Comparison of ENCODE assay signal across 8 cellular contexts in genomic region chr2:26942543-26943295, GRCh38. TPM values are rescaled to one million over a fixed set of nuclear protein-coding genes. Genes with fewer than 3 reads are reported as not detected.
A peak's percentile ranks its signal among the peaks of the same experiment; 100 is the strongest.
DNase-seq lines count a peak whose midpoint lies in the region; ATAC-seq and TF ChIP-seq lines count a peak whose summit lies in the region.

No MANE protein-coding gene starts in this region.

- WGBS in H9 (ENCODE audit: extremely low coverage, insufficient read length, low lambda C conversion rate), result no CpG with 5 or more reads among the region's 28 CpGs
- WGBS in suprapubic skin, result 38% methylated on average over 26 of the region's 28 CpGs

- H3K27ac ChIP-seq in H9 (ENCODE audit: insufficient read length, low read depth, low read length), result no peak overlapping the region
- no peak overlapping the region for H3K27ac ChIP-seq in OCI-LY3 (ENCODE audit: low read length)
- H3K27ac ChIP-seq in neural progenitor cell, result no peak overlapping the region
- H3K27ac ChIP-seq in suprapubic skin, result no peak overlapping the region

- H3K27me3 Mint-ChIP-seq in H9 (ENCODE audit: low read depth) (peaks cover 40% of the 10 kb centered on the region), neural progenitor cell (ENCODE audit: insufficient read depth, low read depth) (peaks cover 5% of the 10 kb centered on the region)

- no peak overlapping the region for H4K8ac ChIP-seq in H9 (replicated peaks; ENCODE audit: insufficient read length, low read depth, low read length)

- no peak overlapping the region for H3K4ac ChIP-seq in H9 (ENCODE audit: low read depth, low read length)

- TF ChIP-seq CTCF in BJ (IDR thresholded peaks at IDR 0.05; ENCODE audit: insufficient read depth, low read depth, low read length), result peak; percentile 84
- peak; percentile 96 for TF ChIP-seq CTCF in H9 (conservative IDR thresholded peaks at IDR 0.05)
- peak; percentile 79 for TF ChIP-seq CTCF in OCI-LY3 (IDR thresholded peaks at IDR 0.05; ENCODE audit: low read depth, low read length)
- peak; percentile 90 for TF ChIP-seq CTCF in neural progenitor cell (IDR thresholded peaks at IDR 0.05)
- TF ChIP-seq CTCF in suprapubic skin (IDR thresholded peaks at IDR 0.05), result peak; percentile 18 to 77

- CTCF ChIA-PET in BJ (lab: Yijun Ruan, JAX), result interaction anchor here (0.6 to 8.2 kb wide), 25 partner anchors 9 to 381 kb away, joined by 3 to 154 read pairs (median 4); partner anchors contain the start of gene DPYSL5

- H4K91ac ChIP-seq in H9 (ENCODE audit: insufficient read length, low read depth, low read length), result no peak overlapping the region

- H2BK120ac ChIP-seq in H9 (ENCODE audit: low read depth, low read length, poor library complexity, severe bottlenecking), result no peak overlapping the region

- H3K36me3 Mint-ChIP-seq in H9 (ENCODE audit: insufficient read depth in 1 of 3, low read depth in 3 of 3) (peaks cover 0 to 8% (median 0%) of the 10 kb centered on the region in 3 experiments; a peak in 2 of 7 replicates), neural progenitor cell (peaks cover 36% of the 10 kb centered on the region)

- no peak overlapping the region for H3K56ac ChIP-seq in H9 (ENCODE audit: insufficient read length, low read depth, low read length)

- no peak overlapping the region for H3K4me3 ChIP-seq in BJ (ENCODE audit: low read depth, low read length)
- H3K4me3 ChIP-seq in OCI-LY3 (ENCODE audit: low read length), result no peak overlapping the region
- no peak overlapping the region for H3K4me3 ChIP-seq in neural progenitor cell
- no peak overlapping the region for H3K4me3 ChIP-seq in suprapubic skin

- H3K27me3 ChIP-seq in BJ (ENCODE audit: control insufficient read depth, insufficient read depth, low read length) (peaks cover 15% of the 10 kb centered on the region), H9 (ENCODE audit: insufficient read depth, low read length) (no peaks in the 10 kb centered on the region; the same call in 1 of the 2 replicates), OCI-LY3 (ENCODE audit: low read depth, low read length) (no peaks in the 10 kb centered on the region), neural progenitor cell (no peaks in the 10 kb centered on the region), suprapubic skin (peaks cover 41% of the 10 kb centered on the region)

- H3K79me2 ChIP-seq in H9 (ENCODE audit: insufficient read depth, low read length) (no peaks in the 10 kb centered on the region), OCI-LY3 (ENCODE audit: low read length) (no peaks in the 10 kb centered on the region), neural progenitor cell (ENCODE audit: low read depth) (no peaks in the 10 kb centered on the region)

- H3K36me3 ChIP-seq in BJ (ENCODE audit: control insufficient read depth, insufficient read depth, low read length) (no peaks in the 10 kb centered on the region), OCI-LY3 (replicated peaks; ENCODE audit: low read depth, low read length) (no peaks in the 10 kb centered on the region), neural progenitor cell (no peaks in the 10 kb centered on the region), suprapubic skin (no peaks in the 10 kb centered on the region)

- POLR2A ChIA-PET in BJ (lab: Charles Lee), result no interaction called here

- no peak for TF ChIP-seq POLR2A in suprapubic skin (IDR thresholded peaks at IDR 0.05)

- TF ChIP-seq EP300 in suprapubic skin (IDR thresholded peaks at IDR 0.05), result no peak

- H4K5ac ChIP-seq in H9 (ENCODE audit: insufficient read length, low read depth, low read length), result no peak overlapping the region

- H2BK5ac ChIP-seq in H9 (ENCODE audit: insufficient read length, low read length), result no peak overlapping the region

- H2AFZ ChIP-seq in H9 (ENCODE audit: low read length) (no peak overlapping the region), OCI-LY3 (ENCODE audit: low read depth, low read length) (no peak overlapping the region), neural progenitor cell (replicated peaks) (no peak overlapping the region)

- peak overlapping the region; percentile 72 for H3K4me2 ChIP-seq in H9 (ENCODE audit: insufficient read depth, insufficient read length, low read length)
- H3K4me2 ChIP-seq in OCI-LY3 (ENCODE audit: low read length), result no peak overlapping the region
- no peak overlapping the region for H3K4me2 ChIP-seq in neural progenitor cell

- no peak overlapping the region for H3K23ac ChIP-seq in H9 (ENCODE audit: insufficient read length, low read depth, low read length)

- H3K23me2 ChIP-seq in H9 (ENCODE audit: insufficient read length, low read depth, low read length, poor library complexity, severe bottlenecking), result peaks cover 6% of the 10 kb centered on the region

- H3K9ac ChIP-seq in H9 (ENCODE audit: extremely low read depth, insufficient read length, low read length) (no peak overlapping the region), OCI-LY3 (ENCODE audit: low read length) (no peak overlapping the region), neural progenitor cell (no peak overlapping the region)

- H3K9me3 ChIP-seq in H9 (ENCODE audit: control insufficient read depth, low read depth, low read length) (no peaks in the 10 kb centered on the region), OCI-LY3 (ENCODE audit: insufficient read depth, low read length) (no peaks in the 10 kb centered on the region), neural progenitor cell (ENCODE audit: low read depth) (no peaks in the 10 kb centered on the region), suprapubic skin (no peaks in the 10 kb centered on the region)

- no peak overlapping the region for H2BK20ac ChIP-seq in H9 (ENCODE audit: low read depth, low read length, poor library complexity, severe bottlenecking)

- no peak overlapping the region for H2AK5ac ChIP-seq in H9 (ENCODE audit: insufficient read length, low read length)

- no peak for DNase-seq in BJ (ENCODE audit: low read depth)
- DNase-seq in H9, result peak; percentile 86
- DNase-seq in activated T-helper 1 cell treated with Interleukin-2 at 50 U/mL for 16 hours (ENCODE audit: low read depth), result peak; percentile 33
- DNase-seq in fibroblast of the conjunctiva (ENCODE audit: low read depth), result peak; percentile 38
- DNase-seq in neural progenitor cell (ENCODE audit: low spot score), result peak; percentile 80
- DNase-seq in suprapubic skin (ENCODE audit: low spot score in 2 of 2), result peak in 1 of 2 donors; percentile 78

- H3K9me3 Mint-ChIP-seq in H9 (no peaks in the 10 kb centered on the region), neural progenitor cell (no peaks in the 10 kb centered on the region)

- H3F3A ChIP-seq in neural progenitor cell (ENCODE audit: low read depth), result peaks cover 12% of the 10 kb centered on the region

- H3K14ac ChIP-seq in H9 (ENCODE audit: insufficient read depth, low read length), result no peak overlapping the region

- H4K20me1 ChIP-seq in H9 (ENCODE audit: control insufficient read depth, insufficient read depth, insufficient read length), result peaks cover 2% of the 10 kb centered on the region
- no peaks in the 10 kb centered on the region for H4K20me1 ChIP-seq in OCI-LY3 (ENCODE audit: insufficient read depth, low read length)
- peaks cover 66% of the 10 kb centered on the region for H4K20me1 ChIP-seq in neural progenitor cell (ENCODE audit: low read depth)

- no peak overlapping the region for H3K18ac ChIP-seq in H9 (ENCODE audit: insufficient read length, low read depth, low read length)

- ATAC-seq in HG02852 (IDR thresholded peaks at IDR 0.05; ENCODE audit: unreplicated experiment), result no peak

- no peak overlapping the region for H3T11ph ChIP-seq in H9 (ENCODE audit: low read length)

- H2BK15ac ChIP-seq in H9 (ENCODE audit: low read depth, low read length), result no peak overlapping the region

- H3K27ac Mint-ChIP-seq in H9 (peak overlapping the region in 1 of 3 experiments; percentile 46; a peak in 1 of 7 replicates), neural progenitor cell (peak overlapping the region; percentile 60)

- no peak overlapping the region for H2BK12ac ChIP-seq in H9 (ENCODE audit: insufficient read length, low read depth, low read length)

- peak overlapping the region; percentile 75 to 82 for H3K4me3 Mint-ChIP-seq in H9
- no peak overlapping the region for H3K4me3 Mint-ChIP-seq in neural progenitor cell

- no peaks in the 10 kb centered on the region for H3K79me1 ChIP-seq in H9 (ENCODE audit: insufficient read depth, low read depth, low read length, poor library complexity, severe bottlenecking)

- H3K4me1 Mint-ChIP-seq in H9, result peaks cover 22 to 28% of the 10 kb centered on the region in 2 experiments
- H3K4me1 Mint-ChIP-seq in neural progenitor cell, result peaks cover 5% of the 10 kb centered on the region

- no peaks in the 10 kb centered on the region; the same call in 1 of the 2 replicates for H3K4me1 ChIP-seq in H9 (ENCODE audit: insufficient read depth, low read length)
- no peaks in the 10 kb centered on the region for H3K4me1 ChIP-seq in OCI-LY3 (ENCODE audit: low read length)
- peaks cover 8% of the 10 kb centered on the region for H3K4me1 ChIP-seq in neural progenitor cell
- H3K4me1 ChIP-seq in suprapubic skin, result peaks cover 5% of the 10 kb centered on the region

RNA-seq across cellular contexts. Expression of gene MAPRE3, which starts 27.7 kb away (rescaled TPM):
- 12.0 and 15.3 TPM in 2 replicates for polyA plus RNA-seq in BJ (2011; rRNA removed)
- 8.1 and 9.1 TPM in 2 replicates for polyA minus RNA-seq in BJ (2011; rRNA and poly(A)+ RNA removed)
- 1.9 and 2.0 TPM in 2 replicates for total RNA-seq in H9 (2021)
- 3.1 and 6.2 TPM in 2 replicates for total RNA-seq in neural progenitor cell (ENCODE audit: low replicate concordance)
- total RNA-seq in suprapubic skin, result 10 to 100 TPM; 29.5 to 57.5 (median 34.0) TPM
